9 cellular contexts compared by ENCODE assay signal in the genomic region with DNA sequence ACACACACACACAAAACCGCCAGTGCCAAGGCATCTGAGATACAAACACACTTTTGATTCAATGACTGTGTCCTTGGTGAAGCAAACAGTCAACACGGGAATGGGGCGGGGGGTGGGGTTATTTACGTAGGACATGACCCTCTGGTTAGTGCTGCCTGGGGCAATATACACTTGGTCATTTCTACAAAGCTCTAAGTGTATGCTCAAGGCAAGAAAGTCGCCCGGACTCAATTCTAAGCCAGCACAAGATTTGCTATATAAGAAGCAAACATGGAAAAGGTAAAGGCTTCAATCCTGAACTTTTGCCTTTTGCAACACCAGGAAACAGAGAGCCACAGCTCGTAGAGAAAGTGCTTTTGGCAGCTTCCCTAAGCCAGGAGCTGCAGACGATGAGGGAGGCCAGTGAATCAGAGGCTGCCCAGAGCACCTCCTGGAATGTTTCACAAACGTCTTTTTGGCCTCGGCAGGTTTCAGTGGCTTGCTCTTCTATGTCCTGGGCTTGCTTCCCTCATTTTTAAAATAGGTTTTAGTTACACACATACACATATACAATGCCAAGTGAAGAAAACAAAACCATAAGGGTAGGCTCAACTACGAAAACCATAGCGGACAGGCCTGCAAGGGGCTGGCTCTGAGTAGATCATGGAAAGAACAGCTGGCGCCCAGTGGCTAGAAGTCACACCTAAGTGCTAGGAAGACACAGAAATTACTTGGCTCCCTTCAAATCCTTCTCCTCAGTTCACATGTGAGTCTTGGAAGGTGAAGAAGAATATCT.
A peak's percentile ranks its signal among the peaks of the same experiment; 100 is the strongest.
DNase-seq lines count a peak whose midpoint lies in the region; ATAC-seq and TF ChIP-seq lines count a peak whose summit lies in the region.
"Had no signal": no experiment of that assay in that cellular context is flagged by ENCODE, and none has a peak within 500 bp of the region (broad histone marks: within the 10 kb centered on the region; RNA-seq: fewer than 3 reads in every experiment).

No MANE protein-coding gene starts in this region.

- no peaks in the 10 kb centered on the region for H3K9me3 Mint-ChIP-seq in HFFc6

- ATAC-seq in GM21576 (IDR thresholded peaks at IDR 0.05; ENCODE audit: unreplicated experiment), result no peak
- ATAC-seq: stimulated activated naive CD8-positive, alpha-beta T cell treated with anti-CD3 and anti-CD28 coated beads, Interleukin-15, Interleukin-2, amounts not matched to agents 100 U/mL and 50 U/mL, for 24 hours had no signal

- H3K4me3 ChIP-seq in astrocyte of the spinal cord (ENCODE audit: low read depth, low read length) (no peak overlapping the region), skeletal muscle tissue (ENCODE audit: low read length in 3 of 3) (peak overlapping the region in 1 of 3 donors; percentile 38)

- no peaks in the 10 kb centered on the region for H3K9me3 ChIP-seq in skeletal muscle tissue (ENCODE audit: control insufficient read depth in 3 of 3, low read length in 3 of 3)

- no peaks in the 10 kb centered on the region for H3K36me3 ChIP-seq in skeletal muscle tissue (ENCODE audit: control insufficient read depth in 3 of 3, insufficient read depth in 3 of 3, low read length in 3 of 3)

- in situ Hi-C loops in astrocyte of the spinal cord (cut with HindIII; ENCODE audit: low sequenced_read_pairs), result no loop called here

- H3K27ac ChIP-seq in skeletal muscle tissue (ENCODE audit: low read depth, low read length), result peak overlapping the region; percentile 67

- peaks cover 27% of the 10 kb centered on the region for H3K36me3 Mint-ChIP-seq in HFFc6 (ENCODE audit: low read depth)

- H3K27ac Mint-ChIP-seq in HFFc6, result peak overlapping the region; percentile 97

- no peak overlapping the region for H3K9ac ChIP-seq in skeletal muscle tissue (ENCODE audit: low read depth in 1 of 3, low read length in 3 of 3)

- H3K4me1 ChIP-seq in skeletal muscle tissue (ENCODE audit: control insufficient read depth in 3 of 3, insufficient read depth in 3 of 3, low read length in 3 of 3), result peaks cover 13 to 38% (median 28%) of the 10 kb centered on the region in 3 donors

- TF ChIP-seq CTCF in HFFc6 (IDR thresholded peaks at IDR 0.05) (no peak), astrocyte of the spinal cord (IDR thresholded peaks at IDR 0.05; ENCODE audit: low read depth, low read length) (no peak)

- DNase-seq in HFFc6, result peak; percentile 74
- DNase-seq in astrocyte of the spinal cord (ENCODE audit: low read depth, low spot score), result peak; percentile 94
- DNase-seq in hepatic stellate cell (ENCODE audit: low spot score), result peak; percentile 56
- DNase-seq in T-helper 2 cell, result no peak
- DNase-seq in activated CD4-positive, CD25-positive, alpha-beta regulatory T cell treated with anti-CD3 and anti-CD28 coated beads, Interleukin-2, amount 50 U/mL, for 72 hours, result no peak
- no peak for DNase-seq in CD1c-positive myeloid dendritic cell (ENCODE audit: extremely low spot score)
- DNase-seq: stimulated activated naive CD8-positive, alpha-beta T cell treated with anti-CD3 and anti-CD28 coated beads, Interleukin-15, Interleukin-2, amounts not matched to agents 100 U/mL and 50 U/mL, for 24 hours had no signal

- peaks cover 54% of the 10 kb centered on the region for H3K4me1 Mint-ChIP-seq in HFFc6 (ENCODE audit: low read depth)

- no peaks in the 10 kb centered on the region for H3K27me3 ChIP-seq in skeletal muscle tissue (ENCODE audit: control insufficient read depth in 3 of 3, insufficient read depth in 3 of 3, low read length in 3 of 3)

- peaks cover 2% of the 10 kb centered on the region; the same call in 1 of the 2 replicates for H3K27me3 Mint-ChIP-seq in HFFc6 (ENCODE audit: insufficient read depth)

- H3K4me3 Mint-ChIP-seq in HFFc6, result peak overlapping the region; percentile 65

Comparison
In these comparisons a context has a peak if more than half of its experiments do, and no peak if none do; other contexts are left out.
1. DNase-seq: peak in HFFc6 (single experiment), astrocyte of the spinal cord (single experiment) and hepatic stellate cell (single experiment); none in T-helper 2 cell (0 of 5), activated CD4-positive, CD25-positive, alpha-beta regulatory T cell treated with anti-CD3 and anti-CD28 coated beads, Interleukin-2, amount 50 U/mL, for 72 hours (single experiment) and CD1c-positive myeloid dendritic cell (single experiment).